Comparison of ENCODE assay signal across 14 cellular contexts in the genomic region with DNA sequence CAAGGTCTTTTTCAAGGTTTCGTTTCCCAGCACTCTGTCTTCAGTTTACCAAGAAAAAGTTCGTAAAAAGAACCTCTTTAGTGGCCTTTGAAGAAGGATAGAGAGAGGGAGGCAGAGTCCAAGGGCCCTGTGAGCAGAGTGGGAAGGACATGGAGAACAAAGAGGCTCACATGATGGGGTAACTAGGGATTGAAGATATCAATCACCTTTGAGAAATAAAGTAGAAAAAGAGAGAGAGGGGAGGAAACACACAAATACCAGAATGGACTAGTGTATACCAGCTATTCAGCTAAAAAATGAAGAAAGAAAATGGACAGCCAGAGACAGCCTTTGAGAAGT.
A peak's percentile ranks its signal among the peaks of the same experiment; 100 is the strongest.
DNase-seq lines count a peak whose midpoint lies in the region; ATAC-seq and TF ChIP-seq lines count a peak whose summit lies in the region.
"Had no signal": no experiment of that assay in that cellular context is flagged by ENCODE, and none has a peak within 500 bp of the region (broad histone marks: within the 10 kb centered on the region; RNA-seq: fewer than 3 reads in every experiment).

No MANE protein-coding gene starts in this region.

- H3K27ac ChIP-seq in left ventricle myocardium inferior (replicated peaks) (peak overlapping the region; percentile 63), upper lobe of left lung (peak overlapping the region in 3 of 4 donors; percentile 14 to 77 (median 73)), brain microvascular endothelial cell (no peak overlapping the region)

- intact Hi-C loops in left ventricle myocardium inferior (cut with micrococcal nuclease) (no loop called here), Right ventricle myocardium superior (cut with DNase I) (no loop called here)

- H3K9me3 ChIP-seq in left ventricle myocardium inferior (replicated peaks): no peaks in the 10 kb centered on the region
- H3K9me3 ChIP-seq in upper lobe of left lung: no peaks in the 10 kb centered on the region

- H3K4me3 ChIP-seq in left ventricle myocardium inferior: no peak overlapping the region
- no peak overlapping the region for H3K4me3 ChIP-seq in upper lobe of left lung
- no peak overlapping the region for H3K4me3 ChIP-seq in brain microvascular endothelial cell (ENCODE audit: low read depth, low read length)
- H3K4me3 ChIP-seq: K562 had no signal

- no peak for DNase-seq in left ventricle myocardium inferior
- DNase-seq in Right ventricle myocardium superior: no peak
- DNase-seq in chondrocyte (ENCODE audit: low spot score): no peak
- DNase-seq in nephron progenitor cell: no peak
- no peak for DNase-seq in upper lobe of left lung
- no peak for DNase-seq in GM20000 (ENCODE audit: low spot score)
- no peak for DNase-seq in T-helper 2 cell
- no peak for DNase-seq in brain microvascular endothelial cell
- DNase-seq: 8988T, HCEC 1CT, NCI-H1048, NCI-H2227 treated with DMSO at 0.1 percent for 48 hours, SHP77 had no signal

- H3K36me3 ChIP-seq in left ventricle myocardium inferior (no peaks in the 10 kb centered on the region), upper lobe of left lung (no peaks in the 10 kb centered on the region), brain microvascular endothelial cell (replicated peaks) (no peaks in the 10 kb centered on the region)

- TF ChIP-seq EP300 in upper lobe of left lung (IDR thresholded peaks at IDR 0.05): no peak

- in situ Hi-C loops in brain microvascular endothelial cell (cut with HindIII; ENCODE audit: low pct_ligation_motif_present, low sequenced_read_pairs): no loop called here

- no peak for TF ChIP-seq POLR2A in upper lobe of left lung (IDR thresholded peaks at IDR 0.05)

- H3K4me1 ChIP-seq in left ventricle myocardium inferior (peaks cover 4% of the 10 kb centered on the region), upper lobe of left lung (peaks cover 0 to 34% (median 3%) of the 10 kb centered on the region in 4 donors)

- no peak for TF ChIP-seq CTCF in left ventricle myocardium inferior (IDR thresholded peaks at IDR 0.05; ENCODE audit: borderline replicate concordance)
- TF ChIP-seq CTCF in chondrocyte (IDR thresholded peaks at IDR 0.05): no peak
- TF ChIP-seq CTCF in nephron progenitor cell (IDR thresholded peaks at IDR 0.05): no peak
- no peak for TF ChIP-seq CTCF in upper lobe of left lung (IDR thresholded peaks at IDR 0.05)
- no peak for TF ChIP-seq CTCF in GM20000 (IDR thresholded peaks at IDR 0.05; ENCODE audit: extremely low read depth, missing control alignments)
- no peak for TF ChIP-seq CTCF in brain microvascular endothelial cell (IDR thresholded peaks at IDR 0.05; ENCODE audit: low read depth, low read length, missing control alignments)

- H3K9me3 Mint-ChIP-seq in chondrocyte (ENCODE audit: low read depth) (no peaks in the 10 kb centered on the region), nephron progenitor cell (no peaks in the 10 kb centered on the region)

- H3K36me3 Mint-ChIP-seq in chondrocyte (ENCODE audit: low read depth) (no peaks in the 10 kb centered on the region), nephron progenitor cell (ENCODE audit: low read depth) (no peaks in the 10 kb centered on the region)

- ATAC-seq in Right ventricle myocardium superior (ENCODE audit: poor library complexity): no peak
- no peak for ATAC-seq in upper lobe of left lung (ENCODE audit: low FRiP score in 2 of 2)
- ATAC-seq: K562 had no signal

- H3K4me1 Mint-ChIP-seq in chondrocyte (ENCODE audit: low read depth): peaks cover 12% of the 10 kb centered on the region
- H3K4me1 Mint-ChIP-seq in nephron progenitor cell: peaks cover 10% of the 10 kb centered on the region

- H3K4me3 Mint-ChIP-seq in chondrocyte (ENCODE audit: unreplicated experiment) (no peak overlapping the region), nephron progenitor cell (no peak overlapping the region)

- H3K27ac Mint-ChIP-seq in chondrocyte (ENCODE audit: unreplicated experiment) (peak overlapping the region; percentile 55), nephron progenitor cell (peak overlapping the region; percentile 50)

- H3K27me3 ChIP-seq in left ventricle myocardium inferior (ENCODE audit: low read depth): peaks cover 12% of the 10 kb centered on the region
- no peaks in the 10 kb centered on the region for H3K27me3 ChIP-seq in upper lobe of left lung
- H3K27me3 ChIP-seq in brain microvascular endothelial cell (replicated peaks): no peaks in the 10 kb centered on the region

- WGBS in upper lobe of left lung, 2 donors: 61 to 63% methylated on average over 2 of the region's 2 CpGs

- H3K27me3 Mint-ChIP-seq in chondrocyte (ENCODE audit: low read depth) (no peaks in the 10 kb centered on the region), nephron progenitor cell (ENCODE audit: low read depth, poor library complexity) (peaks cover 3% of the 10 kb centered on the region)
